9 cellular contexts compared by ENCODE assay signal in genomic region chr2:20012032-20012281, GRCh38. TPM values are rescaled to one million over a fixed set of nuclear protein-coding genes. Genes with fewer than 3 reads are reported as not detected.
A peak's percentile ranks its signal among the peaks of the same experiment; 100 is the strongest.
DNase-seq lines count a peak whose midpoint lies in the region; ATAC-seq and TF ChIP-seq lines count a peak whose summit lies in the region.
"Had no signal": no experiment of that assay in that cellular context is flagged by ENCODE, and none has a peak within 500 bp of the region (broad histone marks: within the 10 kb centered on the region; RNA-seq: fewer than 3 reads in every experiment).

No MANE protein-coding gene starts in this region.

- no peaks in the 10 kb centered on the region for H3K36me3 ChIP-seq in CD8-positive, alpha-beta memory T cell (ENCODE audit: insufficient read depth, low read length)
- peaks cover 0 to 3% of the 10 kb centered on the region in 2 experiments for H3K36me3 ChIP-seq in trophoblast cell (ENCODE audit: control insufficient read depth in 1 of 2, insufficient read depth in 2 of 2, low read length in 2 of 2)

- H3K27ac Mint-ChIP-seq in CD8-positive, alpha-beta memory T cell, result peak overlapping the region in 2 of 8 donors; percentile 43 to 89

- CTCF ChIA-PET in CD8-positive, alpha-beta memory T cell (lab: Charles Lee), result no interaction called here

- peaks cover 0 to 5% (median 0%) of the 10 kb centered on the region in 3 donors for H3K36me3 Mint-ChIP-seq in CD8-positive, alpha-beta memory T cell

- no peak overlapping the region for H3K4me3 ChIP-seq in CD8-positive, alpha-beta memory T cell (ENCODE audit: low read length)
- H3K4me3 ChIP-seq in fibroblast of villous mesenchyme (ENCODE audit: low read depth, low read length) (peak overlapping the region; percentile 55), trophoblast cell (ENCODE audit: low read depth, low read length) (peak overlapping the region; percentile 62)

- peak overlapping the region; percentile 15 for H3K14ac ChIP-seq in trophoblast cell (ENCODE audit: low read length)

- no peaks in the 10 kb centered on the region for H3K9me3 ChIP-seq in CD8-positive, alpha-beta memory T cell (ENCODE audit: low read length)
- peaks cover 2% of the 10 kb centered on the region for H3K9me3 ChIP-seq in trophoblast cell (ENCODE audit: insufficient read depth, low read depth, low read length)

- peak overlapping the region; percentile 5 for H2AK5ac ChIP-seq in trophoblast cell (ENCODE audit: low read length)

- peaks cover 5% of the 10 kb centered on the region for H3K79me2 ChIP-seq in trophoblast cell (ENCODE audit: control insufficient read depth, insufficient read depth, low read length, poor library complexity)

- H3K79me1 ChIP-seq in trophoblast cell (ENCODE audit: low read length), result peaks cover 17% of the 10 kb centered on the region

- no peak overlapping the region for H3K27ac ChIP-seq in CD8-positive, alpha-beta memory T cell (ENCODE audit: low read depth, low read length)
- H3K27ac ChIP-seq in VCaP (peak overlapping the region; percentile 33; the same call in 1 of the 2 replicates), trophoblast cell (ENCODE audit: low read depth, low read length) (peak overlapping the region; percentile 92)

- H2AFZ ChIP-seq in trophoblast cell (ENCODE audit: insufficient read depth, low read length, poor library complexity), result peak overlapping the region; percentile 4

- H3K4me1 ChIP-seq in CD8-positive, alpha-beta memory T cell (ENCODE audit: insufficient read depth, low read length), result peaks cover 6% of the 10 kb centered on the region
- H3K4me1 ChIP-seq in trophoblast cell (ENCODE audit: control insufficient read depth in 1 of 2, insufficient read depth in 2 of 2, low read length in 2 of 2), result peaks cover 14 to 19% of the 10 kb centered on the region in 2 experiments

- peaks cover 31 to 53% of the 10 kb centered on the region in 2 donors for H3K27me3 Mint-ChIP-seq in CD8-positive, alpha-beta memory T cell

- no CpG with 5 or more reads among the region's 4 CpGs for WGBS in trophoblast cell (ENCODE audit: extremely low coverage, insufficient coverage, insufficient read length)

- H3K4me3 Mint-ChIP-seq in CD8-positive, alpha-beta memory T cell, result peak overlapping the region; percentile 53 to 90 (median 69)

- H3K18ac ChIP-seq in trophoblast cell (ENCODE audit: low read length), result peak overlapping the region; percentile 40

- peak overlapping the region; percentile 70 for H2BK5ac ChIP-seq in trophoblast cell (ENCODE audit: low read depth, low read length, poor library complexity)

- H3K4me1 Mint-ChIP-seq in CD8-positive, alpha-beta memory T cell, result peaks cover 9 to 14% (median 12%) of the 10 kb centered on the region in 3 donors

- H2BK120ac ChIP-seq in trophoblast cell (ENCODE audit: insufficient read depth, low read length, poor library complexity), result peak overlapping the region; percentile 20

- peak overlapping the region; percentile 63 for H2BK12ac ChIP-seq in trophoblast cell (ENCODE audit: low read length)

- peak overlapping the region; percentile 99 for H4K91ac ChIP-seq in trophoblast cell (ENCODE audit: low read depth, low read length)

- ATAC-seq in GM19455 (IDR thresholded peaks at IDR 0.05; ENCODE audit: unreplicated experiment), result no peak
- no peak for ATAC-seq in HG02763 (IDR thresholded peaks at IDR 0.05; ENCODE audit: unreplicated experiment)
- no peak for ATAC-seq in HG03045 (IDR thresholded peaks at IDR 0.05; ENCODE audit: unreplicated experiment)

- POLR2A ChIA-PET in CD8-positive, alpha-beta memory T cell (lab: Charles Lee), result no interaction called here

- H3K4me2 ChIP-seq in trophoblast cell (ENCODE audit: low read length), result peak overlapping the region; percentile 90

- peaks cover 24% of the 10 kb centered on the region for H3K27me3 ChIP-seq in CD8-positive, alpha-beta memory T cell (ENCODE audit: insufficient read depth, low read length, poor library complexity, severe bottlenecking)
- no peaks in the 10 kb centered on the region for H3K27me3 ChIP-seq in trophoblast cell (ENCODE audit: insufficient read depth, low read length)

- DNase-seq in CD8-positive, alpha-beta memory T cell, result no peak
- no peak for DNase-seq in fibroblast of villous mesenchyme (ENCODE audit: low read depth)
- DNase-seq in trophoblast cell, result no peak
- no peak for DNase-seq in NCI-H1417 treated with DMSO at 0.1 percent for 48 hours (lab: John Stamatoyannopoulos, UW)
- DNase-seq: SIG-M5 had no signal

- no peak for TF ChIP-seq CTCF in VCaP (conservative IDR thresholded peaks at IDR 0.05)
- no peak for TF ChIP-seq CTCF in fibroblast of villous mesenchyme (IDR thresholded peaks at IDR 0.05; ENCODE audit: insufficient read depth, low read depth, low read length)

- H3K4ac ChIP-seq in trophoblast cell (ENCODE audit: low read depth, low read length), result peak overlapping the region; percentile 3

- peak overlapping the region; percentile 84 for H4K8ac ChIP-seq in trophoblast cell (ENCODE audit: low read depth, low read length)

- H3K23ac ChIP-seq in trophoblast cell (ENCODE audit: low read length), result no peak overlapping the region

- peak overlapping the region; percentile 16 for H4K12ac ChIP-seq in trophoblast cell (ENCODE audit: low read depth, low read length)

- peak overlapping the region; percentile 28 for H3K9ac ChIP-seq in trophoblast cell (ENCODE audit: low read length)

- no peaks in the 10 kb centered on the region for H3K9me3 Mint-ChIP-seq in CD8-positive, alpha-beta memory T cell

RNA-seq across cellular contexts. Expression of gene MATN3, which starts 0.5 kb away (rescaled TPM):
- not detected for total RNA-seq in CD8-positive, alpha-beta memory T cell
- not detected for polyA plus RNA-seq in CD8-positive, alpha-beta memory T cell
- total RNA-seq in fibroblast of villous mesenchyme, result 3.0 and 3.9 TPM in 2 replicates
- 58.1 and 60.8 TPM in 2 replicates for polyA plus RNA-seq in trophoblast cell (2013)

RNA-seq across cellular contexts. Expression of gene WDR35, which starts 22.1 kb away (rescaled TPM):
- total RNA-seq in CD8-positive, alpha-beta memory T cell, result 10 to 100 TPM; 11.0 to 12.0 TPM
- 1.6 TPM for polyA plus RNA-seq in CD8-positive, alpha-beta memory T cell
- total RNA-seq in fibroblast of villous mesenchyme, result 11.3 and 13.0 TPM in 2 replicates
- 1.3 and 1.5 TPM in 2 replicates for polyA plus RNA-seq in trophoblast cell (2013)

RNA-seq across cellular contexts. Expression of gene LAPTM4A, which starts 39.5 kb away (rescaled TPM):
- 10 to 100 TPM; 29.0 to 31.0 TPM for total RNA-seq in CD8-positive, alpha-beta memory T cell
- polyA plus RNA-seq in CD8-positive, alpha-beta memory T cell, result 119 TPM
- total RNA-seq in fibroblast of villous mesenchyme, result 101 and 146 TPM in 2 replicates
- 756 and 800 TPM in 2 replicates for polyA plus RNA-seq in trophoblast cell (2013)
